Comparison of ENCODE assay signal across 8 cellular contexts in the genomic region with DNA sequence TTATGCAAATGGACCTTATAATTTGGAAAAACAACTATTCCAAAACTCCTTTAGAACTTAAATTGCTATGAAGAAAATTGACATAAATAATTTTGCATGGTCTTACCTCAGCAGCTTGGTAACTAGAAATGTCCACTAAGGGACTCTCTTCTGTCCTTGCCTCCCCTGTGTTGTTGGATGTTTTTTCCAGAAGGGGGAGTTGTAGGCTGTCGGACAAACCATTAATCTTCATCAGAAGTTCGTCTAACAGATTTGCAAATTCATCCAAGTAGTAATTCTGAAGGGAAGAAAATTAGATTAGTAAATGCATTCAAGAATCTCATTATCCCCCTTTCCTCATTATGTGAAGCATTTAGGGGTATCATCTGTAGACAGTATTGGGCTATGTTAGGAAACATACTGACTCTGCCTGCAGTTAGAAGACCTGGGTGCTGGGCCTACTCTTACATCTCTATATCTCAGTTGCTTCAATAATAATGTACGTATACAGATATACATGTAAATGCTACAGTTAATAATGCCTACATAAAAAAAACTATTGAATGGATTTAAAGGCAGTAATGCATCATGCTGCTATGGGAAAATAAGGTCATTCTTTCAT.
A peak's percentile ranks its signal among the peaks of the same experiment; 100 is the strongest.
DNase-seq lines count a peak whose midpoint lies in the region; ATAC-seq and TF ChIP-seq lines count a peak whose summit lies in the region.

No MANE protein-coding gene starts in this region.

- no peak overlapping the region for H3K27ac Mint-ChIP-seq in natural killer cell
- no peak overlapping the region for H3K27ac Mint-ChIP-seq in T-helper 17 cell

- 71% methylated on average over 3 of the region's 3 CpGs for WGBS in suprapubic skin

- no peaks in the 10 kb centered on the region for H3K36me3 ChIP-seq in HAP-1 (replicated peaks)
- no peaks in the 10 kb centered on the region for H3K36me3 ChIP-seq in suprapubic skin

- H3K9me3 Mint-ChIP-seq in natural killer cell, result no peaks in the 10 kb centered on the region

- TF ChIP-seq CTCF in epithelial cell of esophagus (IDR thresholded peaks at IDR 0.05; ENCODE audit: insufficient read depth, low read depth, low read length, missing control alignments) (peak; percentile 57), suprapubic skin (IDR thresholded peaks at IDR 0.05) (no peak), natural killer cell (IDR thresholded peaks at IDR 0.05) (no peak)

- TF ChIP-seq POLR2A in suprapubic skin (IDR thresholded peaks at IDR 0.05), result no peak

- no peak overlapping the region for H3K27ac ChIP-seq in suprapubic skin

- H3K4me1 Mint-ChIP-seq in natural killer cell, result no peaks in the 10 kb centered on the region
- H3K4me1 Mint-ChIP-seq in T-helper 17 cell, result no peaks in the 10 kb centered on the region

- H3K4me3 ChIP-seq in HAP-1 (no peak overlapping the region), epithelial cell of esophagus (ENCODE audit: low read length) (no peak overlapping the region), suprapubic skin (no peak overlapping the region)

- 0 out of 2 replicates have a peak, but pooled peaks cover 3% of the 10 kb centered on the region for H3K9me3 ChIP-seq in HAP-1
- no peaks in the 10 kb centered on the region for H3K9me3 ChIP-seq in suprapubic skin
- no peaks in the 10 kb centered on the region for H3K9me3 ChIP-seq in T-helper 17 cell (ENCODE audit: control insufficient read depth, low read length, poor library complexity, severe bottlenecking)

- H3K27me3 Mint-ChIP-seq in natural killer cell (ENCODE audit: low read depth in 2 of 2) (peaks cover 0 to 2% of the 10 kb centered on the region in 2 donors), T-helper 17 cell (peaks cover 32% of the 10 kb centered on the region)

- intact Hi-C loops in natural killer cell (cut with micrococcal nuclease), result no loop called here

- DNase-seq in HAP-1 (ENCODE audit: low spot score in 2 of 2) (peak; percentile 33), OCI-M1 (lab: John Stamatoyannopoulos, UW) (peak; percentile 8), epithelial cell of esophagus (ENCODE audit: low read depth) (peak; percentile 52), pons (ENCODE audit: low spot score) (peak; percentile 28), suprapubic skin (ENCODE audit: low spot score in 2 of 2) (no peak), natural killer cell (no peak), T-helper 17 cell (no peak)
- no peak for DNase-seq in activated effector memory CD4-positive, alpha-beta T cell treated with Interleukin-2 at 50 U/mL for 16 hours

- H3K36me3 Mint-ChIP-seq in natural killer cell, result no peaks in the 10 kb centered on the region
- H3K36me3 Mint-ChIP-seq in T-helper 17 cell (ENCODE audit: low read depth), result no peaks in the 10 kb centered on the region

- ATAC-seq in natural killer cell (no peak), T-helper 17 cell (no peak)

- in situ Hi-C loops in HAP-1 (cut with MboI; ENCODE audit: low sequenced_read_pairs), result no loop called here

- no peak overlapping the region for H3K4me3 Mint-ChIP-seq in natural killer cell
- H3K4me3 Mint-ChIP-seq in T-helper 17 cell, result no peak overlapping the region

- TF ChIP-seq EP300 in suprapubic skin (IDR thresholded peaks at IDR 0.05), result no peak

- peaks cover 4% of the 10 kb centered on the region; the same call in 1 of the 2 replicates for H3K4me1 ChIP-seq in HAP-1
- no peaks in the 10 kb centered on the region for H3K4me1 ChIP-seq in suprapubic skin

- H3K27me3 ChIP-seq in HAP-1 (ENCODE audit: low read depth) (no peaks in the 10 kb centered on the region), suprapubic skin (no peaks in the 10 kb centered on the region)

Comparison
In these comparisons a context has a peak if more than half of its experiments do, and no peak if none do; other contexts are left out.
1. DNase-seq: peak in HAP-1 (2 of 2), OCI-M1 (single experiment), epithelial cell of esophagus (single experiment) and pons (single experiment); none in suprapubic skin (0 of 2), natural killer cell (single experiment), T-helper 17 cell (0 of 3) and activated effector memory CD4-positive, alpha-beta T cell treated with Interleukin-2 at 50 U/mL for 16 hours (single experiment).